In the genomic region with DNA sequence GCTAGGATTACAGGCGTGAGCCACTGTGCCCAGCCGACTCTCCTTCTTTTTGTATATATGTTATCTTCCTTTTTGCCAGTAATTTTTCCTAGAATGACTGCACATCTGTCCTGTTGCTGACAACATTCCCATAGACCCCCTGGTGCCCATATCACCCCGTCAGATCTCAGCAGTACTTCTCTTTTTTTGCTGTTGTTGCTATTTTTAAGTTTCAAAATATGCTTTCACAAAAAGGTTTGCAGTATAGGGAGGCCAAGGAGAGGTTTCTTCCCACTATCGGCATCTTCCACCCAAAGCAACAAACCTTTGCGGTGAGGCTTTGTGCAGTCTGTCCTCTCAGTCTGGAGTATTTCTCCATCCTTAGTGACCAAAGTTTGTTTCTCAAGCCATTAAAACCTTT, we compare ENCODE assay signal across 28 cellular contexts. TPM values are rescaled to one million over a fixed set of nuclear protein-coding genes. Genes with fewer than 3 reads are reported as not detected.
A peak's percentile ranks its signal among the peaks of the same experiment; 100 is the strongest.
DNase-seq lines count a peak whose midpoint lies in the region; ATAC-seq and TF ChIP-seq lines count a peak whose summit lies in the region.
"Had no signal": no experiment of that assay in that cellular context is flagged by ENCODE, and none has a peak within 500 bp of the region (broad histone marks: within the 10 kb centered on the region; RNA-seq: fewer than 3 reads in every experiment).

No MANE protein-coding gene starts in this region.

- no peak overlapping the region for H2BK120ac ChIP-seq in H9 (ENCODE audit: low read depth, low read length, poor library complexity, severe bottlenecking)

- no peak overlapping the region for H3K4me2 ChIP-seq in H9 (ENCODE audit: insufficient read depth, insufficient read length, low read length)

- no peaks in the 10 kb centered on the region for H4K20me1 ChIP-seq in H9 (ENCODE audit: control insufficient read depth, insufficient read depth, insufficient read length)

- intact Hi-C loops in activated CD4-positive, alpha-beta T cell treated with anti-CD3 and anti-CD28 coated beads, Interleukin-2, amount 10 ng/mL, durations not matched to agents 24 days and 14 days (cut with micrococcal nuclease) = no loop called here
- intact Hi-C loops in natural killer cell (cut with micrococcal nuclease) = no loop called here

- TF ChIP-seq CTCF in natural killer cell (IDR thresholded peaks at IDR 0.05) (no peak), H9 (conservative IDR thresholded peaks at IDR 0.05) (no peak)

- H4K5ac ChIP-seq in H9 (ENCODE audit: insufficient read length, low read depth, low read length) = no peak overlapping the region

- no peak overlapping the region for H3T11ph ChIP-seq in H9 (ENCODE audit: low read length)

- no peak overlapping the region for H2BK5ac ChIP-seq in H9 (ENCODE audit: insufficient read length, low read length)

- H3K27me3 Mint-ChIP-seq in activated CD4-positive, alpha-beta T cell treated with anti-CD3 and anti-CD28 coated beads, Interleukin-2, amount 10 ng/mL, durations not matched to agents 24 days and 14 days = no peaks in the 10 kb centered on the region
- H3K27me3 Mint-ChIP-seq in natural killer cell (ENCODE audit: low read depth in 2 of 2) = no peaks in the 10 kb centered on the region
- no peaks in the 10 kb centered on the region for H3K27me3 Mint-ChIP-seq in natural killer cell treated with Interleukin-12 subunit alpha and Interleukin-12 subunit beta and Interleukin-15 and Interleukin-18, amount 100 ng/mL, for 72 hours
- H3K27me3 Mint-ChIP-seq in activated T-helper 17 cell treated with anti-CD3 and anti-CD28 coated beads, Interleukin-2, amount 50 U/mL, for 72 hours = no peaks in the 10 kb centered on the region
- H3K27me3 Mint-ChIP-seq in stimulated activated memory B cell treated with anti-CD40 and anti-IgM and Interleukin-4, amounts not matched to agents 10 μg/mL and 1 μg/mL and 100 μg/mL, for 72 hours = no peaks in the 10 kb centered on the region
- H3K27me3 Mint-ChIP-seq in H9 (ENCODE audit: low read depth) = no peaks in the 10 kb centered on the region; the same call in 1 of the 2 replicates

- H3K27ac Mint-ChIP-seq in activated CD4-positive, alpha-beta T cell treated with anti-CD3 and anti-CD28 coated beads, Interleukin-2, amount 10 ng/mL, durations not matched to agents 24 days and 14 days = peak overlapping the region; percentile 22
- H3K27ac Mint-ChIP-seq in natural killer cell (peak overlapping the region; percentile 47 to 71), H9 (no peak overlapping the region)
- H3K27ac Mint-ChIP-seq in natural killer cell treated with Interleukin-12 subunit alpha and Interleukin-12 subunit beta and Interleukin-15 and Interleukin-18, amount 100 ng/mL, for 72 hours = peak overlapping the region in 1 of 2 donors; percentile 52
- peak overlapping the region; percentile 70 for H3K27ac Mint-ChIP-seq in activated T-helper 17 cell treated with anti-CD3 and anti-CD28 coated beads, Interleukin-2, amount 50 U/mL, for 72 hours
- peak overlapping the region; percentile 81 for H3K27ac Mint-ChIP-seq in stimulated activated memory B cell treated with anti-CD40 and anti-IgM and Interleukin-4, amounts not matched to agents 10 μg/mL and 1 μg/mL and 100 μg/mL, for 72 hours

- no peak overlapping the region for H3K18ac ChIP-seq in H9 (ENCODE audit: insufficient read length, low read depth, low read length)

- WGBS in H9 (ENCODE audit: extremely low coverage, insufficient read length, low lambda C conversion rate) = no CpG with 5 or more reads among the region's 5 CpGs

- no peak for DNase-seq in activated CD4-positive, alpha-beta T cell treated with anti-CD3 and anti-CD28 coated beads, Interleukin-2, amount 10 ng/mL, durations not matched to agents 24 days and 14 days
- no peak for DNase-seq in activated CD4-positive, alpha-beta T cell treated with anti-CD3 and anti-CD28 coated beads for 48 hours
- DNase-seq in natural killer cell (no peak), H9 (no peak), NCI-H446 (lab: John Stamatoyannopoulos, UW) (no peak)
- DNase-seq in natural killer cell treated with Interleukin-12 subunit alpha and Interleukin-12 subunit beta and Interleukin-15 and Interleukin-18, amount 100 ng/mL, for 72 hours (ENCODE audit: low spot score) = no peak
- DNase-seq: Calu3; DMS79 treated with DMSO at 0.1 percent for 48 hours; GF-D8; NCI-H1092; NCI-H1417 treated with DMSO at 0.1 percent for 48 hours; NCI-H187; NCI-H2081 treated with DMSO at 0.1 percent for 48 hours; NCI-H2171; NCI-H226; NCI-H510A treated with DMSO at 0.1 percent for 48 hours; NCI-H748 treated with DMSO at 0.1 percent for 48 hours; NK-92 treated with Interleukin-12 subunit alpha and Interleukin-12 subunit beta, amount 100 ng/mL, for 24 hours; PC-3; SJCRH30 had no signal

- no peaks in the 10 kb centered on the region for H3K79me2 ChIP-seq in H9 (ENCODE audit: insufficient read depth, low read length)

- H3K4ac ChIP-seq in H9 (ENCODE audit: low read depth, low read length) = no peak overlapping the region

- no peak overlapping the region for H3K23ac ChIP-seq in H9 (ENCODE audit: insufficient read length, low read depth, low read length)

- peaks cover 16% of the 10 kb centered on the region for H3K4me1 Mint-ChIP-seq in activated CD4-positive, alpha-beta T cell treated with anti-CD3 and anti-CD28 coated beads, Interleukin-2, amount 10 ng/mL, durations not matched to agents 24 days and 14 days
- H3K4me1 Mint-ChIP-seq in natural killer cell (peaks cover 50 to 64% of the 10 kb centered on the region in 2 donors), H9 (peaks cover 5 to 6% of the 10 kb centered on the region in 2 experiments; a peak in 3 of 4 replicates)
- peaks cover 32 to 42% of the 10 kb centered on the region in 2 donors for H3K4me1 Mint-ChIP-seq in natural killer cell treated with Interleukin-12 subunit alpha and Interleukin-12 subunit beta and Interleukin-15 and Interleukin-18, amount 100 ng/mL, for 72 hours (ENCODE audit: low read depth in 2 of 2)
- peaks cover 10% of the 10 kb centered on the region for H3K4me1 Mint-ChIP-seq in activated T-helper 17 cell treated with anti-CD3 and anti-CD28 coated beads, Interleukin-2, amount 50 U/mL, for 72 hours
- peaks cover 81% of the 10 kb centered on the region for H3K4me1 Mint-ChIP-seq in stimulated activated memory B cell treated with anti-CD40 and anti-IgM and Interleukin-4, amounts not matched to agents 10 μg/mL and 1 μg/mL and 100 μg/mL, for 72 hours

- no peaks in the 10 kb centered on the region for H3K79me1 ChIP-seq in H9 (ENCODE audit: insufficient read depth, low read depth, low read length, poor library complexity, severe bottlenecking)

- H2AFZ ChIP-seq in H9 (ENCODE audit: low read length) = no peak overlapping the region

- no peak overlapping the region for H3K27ac ChIP-seq in H9 (ENCODE audit: insufficient read length, low read depth, low read length)
- H3K27ac ChIP-seq: 22Rv1, SJCRH30 had no signal

- no peak overlapping the region for H3K56ac ChIP-seq in H9 (ENCODE audit: insufficient read length, low read depth, low read length)

- H2BK15ac ChIP-seq in H9 (ENCODE audit: low read depth, low read length) = no peak overlapping the region

- no peaks in the 10 kb centered on the region for H3K27me3 ChIP-seq in H9 (ENCODE audit: insufficient read depth, low read length)

- no peaks in the 10 kb centered on the region for H3K9me3 Mint-ChIP-seq in activated CD4-positive, alpha-beta T cell treated with anti-CD3 and anti-CD28 coated beads, Interleukin-2, amount 10 ng/mL, durations not matched to agents 24 days and 14 days
- no peaks in the 10 kb centered on the region for H3K9me3 Mint-ChIP-seq in natural killer cell
- H3K9me3 Mint-ChIP-seq in natural killer cell treated with Interleukin-12 subunit alpha and Interleukin-12 subunit beta and Interleukin-15 and Interleukin-18, amount 100 ng/mL, for 72 hours = no peaks in the 10 kb centered on the region
- no peaks in the 10 kb centered on the region for H3K9me3 Mint-ChIP-seq in activated T-helper 17 cell treated with anti-CD3 and anti-CD28 coated beads, Interleukin-2, amount 50 U/mL, for 72 hours
- no peaks in the 10 kb centered on the region for H3K9me3 Mint-ChIP-seq in stimulated activated memory B cell treated with anti-CD40 and anti-IgM and Interleukin-4, amounts not matched to agents 10 μg/mL and 1 μg/mL and 100 μg/mL, for 72 hours
- H3K9me3 Mint-ChIP-seq in H9 = peaks cover 8 to 9% of the 10 kb centered on the region in 2 experiments

- H3K4me3 Mint-ChIP-seq in activated CD4-positive, alpha-beta T cell treated with anti-CD3 and anti-CD28 coated beads, Interleukin-2, amount 10 ng/mL, durations not matched to agents 24 days and 14 days = no peak overlapping the region
- H3K4me3 Mint-ChIP-seq in natural killer cell (no peak overlapping the region), H9 (no peak overlapping the region)
- H3K4me3 Mint-ChIP-seq in natural killer cell treated with Interleukin-12 subunit alpha and Interleukin-12 subunit beta and Interleukin-15 and Interleukin-18, amount 100 ng/mL, for 72 hours = no peak overlapping the region
- H3K4me3 Mint-ChIP-seq in activated T-helper 17 cell treated with anti-CD3 and anti-CD28 coated beads, Interleukin-2, amount 50 U/mL, for 72 hours = no peak overlapping the region
- H3K4me3 Mint-ChIP-seq in stimulated activated memory B cell treated with anti-CD40 and anti-IgM and Interleukin-4, amounts not matched to agents 10 μg/mL and 1 μg/mL and 100 μg/mL, for 72 hours = no peak overlapping the region

- no peak for ATAC-seq in natural killer cell
- ATAC-seq in natural killer cell treated with Interleukin-12 subunit alpha and Interleukin-12 subunit beta and Interleukin-15 and Interleukin-18, amount 100 ng/mL, for 72 hours = no peak
- ATAC-seq in activated T-helper 17 cell treated with anti-CD3 and anti-CD28 coated beads, Interleukin-2, amount 50 U/mL, for 72 hours (replicated peaks) = no peak
- no peak for ATAC-seq in stimulated activated memory B cell treated with anti-CD40 and anti-IgM and Interleukin-4, amounts not matched to agents 10 μg/mL and 1 μg/mL and 100 μg/mL, for 72 hours
- ATAC-seq: HCT116, PC-3, Right ventricle myocardium inferior, SK-N-SH treated with all-trans-retinoic acid at 6 μM for 48 hours had no signal

- H2BK20ac ChIP-seq in H9 (ENCODE audit: low read depth, low read length, poor library complexity, severe bottlenecking) = no peak overlapping the region

- no peak overlapping the region for H2AK5ac ChIP-seq in H9 (ENCODE audit: insufficient read length, low read length)

- H4K8ac ChIP-seq in H9 (replicated peaks; ENCODE audit: insufficient read length, low read depth, low read length) = no peak overlapping the region

- H3K9ac ChIP-seq in H9 (ENCODE audit: extremely low read depth, insufficient read length, low read length) = no peak overlapping the region
- H3K9ac ChIP-seq: KMS-11 had no signal

- H2BK12ac ChIP-seq in H9 (ENCODE audit: insufficient read length, low read depth, low read length) = no peak overlapping the region

- H3K23me2 ChIP-seq in H9 (ENCODE audit: insufficient read length, low read depth, low read length, poor library complexity, severe bottlenecking) = no peaks in the 10 kb centered on the region

- no peaks in the 10 kb centered on the region for H3K4me1 ChIP-seq in H9 (ENCODE audit: insufficient read depth, low read length)
- H3K4me1 ChIP-seq: SJCRH30 had no signal

- no peaks in the 10 kb centered on the region for H3K9me3 ChIP-seq in H9 (ENCODE audit: control insufficient read depth, low read depth, low read length)
- H3K9me3 ChIP-seq: SJCRH30 had no signal

- H3K36me3 Mint-ChIP-seq in activated CD4-positive, alpha-beta T cell treated with anti-CD3 and anti-CD28 coated beads, Interleukin-2, amount 10 ng/mL, durations not matched to agents 24 days and 14 days (ENCODE audit: low read depth) = peaks cover 81% of the 10 kb centered on the region
- H3K36me3 Mint-ChIP-seq in natural killer cell = peaks cover 56% of the 10 kb centered on the region
- H3K36me3 Mint-ChIP-seq in natural killer cell treated with Interleukin-12 subunit alpha and Interleukin-12 subunit beta and Interleukin-15 and Interleukin-18, amount 100 ng/mL, for 72 hours = peaks cover 74% of the 10 kb centered on the region
- H3K36me3 Mint-ChIP-seq in activated T-helper 17 cell treated with anti-CD3 and anti-CD28 coated beads, Interleukin-2, amount 50 U/mL, for 72 hours (ENCODE audit: low read depth) = peaks cover 97% of the 10 kb centered on the region
- peaks cover 95% of the 10 kb centered on the region for H3K36me3 Mint-ChIP-seq in stimulated activated memory B cell treated with anti-CD40 and anti-IgM and Interleukin-4, amounts not matched to agents 10 μg/mL and 1 μg/mL and 100 μg/mL, for 72 hours
- H3K36me3 Mint-ChIP-seq in H9 (ENCODE audit: insufficient read depth in 1 of 3, low read depth in 3 of 3) = peaks cover 0 to 5% (median 5%) of the 10 kb centered on the region in 3 experiments; a peak in 2 of 7 replicates

- H4K91ac ChIP-seq in H9 (ENCODE audit: insufficient read length, low read depth, low read length) = no peak overlapping the region

- no peak overlapping the region for H3K14ac ChIP-seq in H9 (ENCODE audit: insufficient read depth, low read length)

RNA-seq across cellular contexts. Expression of a gene that starts 23.1 kb away (rescaled TPM):
- 28.1 and 29.2 TPM in 2 replicates for total RNA-seq in activated CD4-positive, alpha-beta T cell treated with anti-CD3 and anti-CD28 coated beads, Interleukin-2, amount 10 ng/mL, durations not matched to agents 24 days and 14 days
- 10 to 100 TPM; 64.9 to 83.3 (median 78.2) TPM for total RNA-seq in natural killer cell
- 10 to 100 TPM; 64.2 to 80.7 TPM for total RNA-seq in natural killer cell treated with Interleukin-12 subunit alpha and Interleukin-12 subunit beta and Interleukin-15 and Interleukin-18, amount 100 ng/mL, for 72 hours
- 10 to 100 TPM; 21.6 to 25.7 TPM for total RNA-seq in activated T-helper 17 cell treated with anti-CD3 and anti-CD28 coated beads, Interleukin-2, amount 50 U/mL, for 72 hours
- total RNA-seq in H9 (2021) = not detected in 2 replicates
- total RNA-seq: Calu3, H1, PC-3, SJCRH30 had no signal

Comparison
In these comparisons a context has a peak if more than half of its experiments do, and no peak if none do; other contexts are left out.
1. H3K27ac Mint-ChIP-seq: peak in activated CD4-positive, alpha-beta T cell treated with anti-CD3 and anti-CD28 coated beads, Interleukin-2, amount 10 ng/mL, durations not matched to agents 24 days and 14 days (single experiment), natural killer cell (2 of 2), activated T-helper 17 cell treated with anti-CD3 and anti-CD28 coated beads, Interleukin-2, amount 50 U/mL, for 72 hours (single experiment) and stimulated activated memory B cell treated with anti-CD40 and anti-IgM and Interleukin-4, amounts not matched to agents 10 μg/mL and 1 μg/mL and 100 μg/mL, for 72 hours (single experiment); none in H9 (0 of 3).
2. RNA of a gene that starts 23.1 kb away (total RNA-seq): 64.2 to 80.7 TPM in natural killer cell treated with Interleukin-12 subunit alpha and Interleukin-12 subunit beta and Interleukin-15 and Interleukin-18, amount 100 ng/mL, for 72 hours, 64.9 to 83.3 TPM in natural killer cell, 28.1 to 29.2 TPM in activated CD4-positive, alpha-beta T cell treated with anti-CD3 and anti-CD28 coated beads, Interleukin-2, amount 10 ng/mL, durations not matched to agents 24 days and 14 days and 21.6 to 25.7 TPM in activated T-helper 17 cell treated with anti-CD3 and anti-CD28 coated beads, Interleukin-2, amount 50 U/mL, for 72 hours; not detected in H9; every median in the first group is over 10 times any median in the second.